8 cellular contexts compared by ENCODE assay signal in the genomic region with DNA sequence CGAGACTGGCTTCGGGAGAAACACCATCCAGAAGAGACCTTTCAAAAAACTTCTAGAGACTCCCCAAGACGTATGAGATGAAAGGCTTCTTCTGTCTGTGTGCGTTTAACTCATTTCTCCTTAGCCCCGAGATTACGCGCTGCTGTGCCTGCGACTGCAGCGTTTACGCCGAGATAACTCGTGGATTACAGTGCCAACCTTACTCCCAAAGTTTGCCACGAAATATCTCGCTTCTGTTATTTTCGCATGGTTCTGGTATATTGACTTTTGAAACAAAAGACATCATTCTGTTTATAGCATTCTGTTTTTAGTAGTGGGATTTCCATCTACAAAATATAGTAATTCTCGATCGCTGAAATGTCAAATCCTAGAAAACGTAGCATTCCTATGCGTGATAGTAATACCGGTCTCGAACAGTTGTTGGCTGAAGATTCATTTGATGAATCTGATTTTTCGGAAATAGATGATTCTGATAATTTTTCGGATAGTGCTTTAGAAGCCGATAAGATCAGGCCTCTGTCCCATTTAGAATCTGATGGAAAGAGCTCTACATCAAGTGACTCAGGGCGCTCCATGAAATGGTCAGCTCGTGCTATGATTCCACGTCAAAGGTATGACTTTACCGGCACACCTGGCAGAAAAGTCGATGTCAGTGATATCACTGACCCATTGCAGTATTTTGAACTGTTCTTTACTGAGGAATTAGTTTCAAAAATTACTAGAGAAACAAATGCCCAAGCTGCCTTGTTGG. TPM values are rescaled to one million over a fixed set of nuclear protein-coding genes. Genes with fewer than 3 reads are reported as not detected.
DNase-seq lines count a peak whose midpoint lies in the region; ATAC-seq and TF ChIP-seq lines count a peak whose summit lies in the region.

No MANE protein-coding gene starts in this region.

- H3K36me3 Mint-ChIP-seq in progenitor cell of endocrine pancreas (ENCODE audit: insufficient read depth): peaks cover 5% of the 10 kb centered on the region

- no peaks in the 10 kb centered on the region for H3K9me3 Mint-ChIP-seq in progenitor cell of endocrine pancreas (ENCODE audit: low read depth)

- peak overlapping the region; percentile 48 for H3K27ac ChIP-seq in RWPE2 (ENCODE audit: poor library complexity, severe bottlenecking)

- no peaks in the 10 kb centered on the region for H3K27me3 Mint-ChIP-seq in progenitor cell of endocrine pancreas

- peak overlapping the region; percentile 100 for H3K4me3 Mint-ChIP-seq in progenitor cell of endocrine pancreas (ENCODE audit: low read depth)

- H3K36me3 ChIP-seq in RWPE2 (ENCODE audit: low read depth): peaks cover 12% of the 10 kb centered on the region

- DNase-seq in RWPE2 (ENCODE audit: low spot score) (no peak), foreskin fibroblast (no peak), progenitor cell of endocrine pancreas (ENCODE audit: low spot score, unreplicated experiment) (no peak), medulla oblongata (ENCODE audit: extremely low spot score) (no peak), NCI-H524 treated with DMSO at 0.1 percent for 48 hours (lab: John Stamatoyannopoulos, UW) (no peak)
- no peak for DNase-seq in activated CD4-positive, CD25-positive, alpha-beta regulatory T cell treated with anti-CD3 and anti-CD28 coated beads, Interleukin-2, amount 50 U/mL, for 72 hours

- H3K4me1 Mint-ChIP-seq in progenitor cell of endocrine pancreas (ENCODE audit: low read depth): peaks cover 12% of the 10 kb centered on the region

- H3K4me1 ChIP-seq in RWPE2 (ENCODE audit: insufficient read depth, poor library complexity, severe bottlenecking): peaks cover 10% of the 10 kb centered on the region

- H3K27ac Mint-ChIP-seq in progenitor cell of endocrine pancreas: peak overlapping the region; percentile 99

- ATAC-seq in GM19043 (IDR thresholded peaks at IDR 0.05; ENCODE audit: low read depth, unreplicated experiment) (peak; percentile 12), RWPE2 (ENCODE audit: low read depth) (no peak), esophagus mucosa (no peak)

- no peaks in the 10 kb centered on the region for H3K9me3 ChIP-seq in RWPE2 (ENCODE audit: severe bottlenecking)

- H3K27me3 ChIP-seq in RWPE2 (ENCODE audit: insufficient read depth, poor library complexity, severe bottlenecking): no peaks in the 10 kb centered on the region

- H3K4me3 ChIP-seq in RWPE2 (ENCODE audit: severe bottlenecking) (peak overlapping the region; percentile 85), foreskin fibroblast (ENCODE audit: low read depth in 1 of 2, low read length in 2 of 2) (peak overlapping the region; percentile 66 to 93)

- TF ChIP-seq CTCF in RWPE2 (IDR thresholded peaks at IDR 0.05; ENCODE audit: poor library complexity, severe bottlenecking) (no peak), foreskin fibroblast (IDR thresholded peaks at IDR 0.05; ENCODE audit: low read depth, low read length) (no peak), progenitor cell of endocrine pancreas (IDR thresholded peaks at IDR 0.05; ENCODE audit: unreplicated experiment) (no peak)

RNA-seq across cellular contexts. Expression of gene PGBD4, which starts 0.5 kb away (rescaled TPM):
- total RNA-seq in progenitor cell of endocrine pancreas (1.7 and 1.8 TPM in 2 replicates), esophagus mucosa (0.76 TPM)

RNA-seq across cellular contexts. Expression of gene EMC7, which starts 0.7 kb away (rescaled TPM):
- total RNA-seq in progenitor cell of endocrine pancreas (31.7 and 32.3 TPM in 2 replicates), esophagus mucosa (41.5 TPM)
